In genomic region chr7:3005257-3005656, GRCh38 we compare ENCODE assay signal across 18 cellular contexts.
"Had no signal": no experiment of that assay in that cellular context is flagged by ENCODE, and none has a peak within 500 bp of the region (broad histone marks: within the 10 kb centered on the region; RNA-seq: fewer than 3 reads in every experiment).

No MANE protein-coding gene starts in this region.

- H3K27me3 ChIP-seq: colonic mucosa, gastrocnemius medialis had no signal

- DNase-seq: activated CD4-positive, alpha-beta T cell treated with anti-CD3 and anti-CD28 coated beads, Interleukin-2, amount 10 ng/mL, durations not matched to agents 24 days and 14 days; activated CD8-positive, alpha-beta memory T cell treated with anti-CD3 and anti-CD28 coated beads, Interleukin-2, amount 50 U/mL, for 4 hours; activated CD8-positive, alpha-beta T cell treated with anti-CD3 and anti-CD28 coated beads for 36 hours; activated naive CD4-positive, alpha-beta T cell; activated naive CD8-positive, alpha-beta T cell treated with anti-CD3 and anti-CD28 coated beads, Interleukin-2, amount 10 ng/mL, durations not matched to agents 7 days and 5 days; amygdala; caudate nucleus; colonic mucosa; gastrocnemius medialis; heart left ventricle; midbrain; nucleus accumbens; retina; stimulated activated CD8-positive, alpha-beta memory T cell treated with anti-CD3 and anti-CD28 coated beads, Interleukin-4, amount 100 ng/mL, for 48 hours; stimulated activated naive CD4-positive, alpha-beta T cell had no signal

- H3K36me3 Mint-ChIP-seq: brain had no signal

- H3K27ac ChIP-seq: colonic mucosa, gastrocnemius medialis, heart left ventricle had no signal

- H3K27me3 Mint-ChIP-seq: activated CD4-positive, alpha-beta T cell treated with anti-CD3 and anti-CD28 coated beads, Interleukin-2, amount 10 ng/mL, durations not matched to agents 24 days and 14 days; activated CD8-positive, alpha-beta T cell treated with anti-CD3 and anti-CD28 coated beads for 36 hours; activated naive CD8-positive, alpha-beta T cell treated with anti-CD3 and anti-CD28 coated beads, Interleukin-2, amount 10 ng/mL, durations not matched to agents 7 days and 5 days had no signal

- H3K36me3 ChIP-seq: colonic mucosa, gastrocnemius medialis, heart left ventricle had no signal

- H3K4me3 ChIP-seq: colonic mucosa, gastrocnemius medialis, heart left ventricle had no signal

- H3K27ac Mint-ChIP-seq: activated CD4-positive, alpha-beta T cell treated with anti-CD3 and anti-CD28 coated beads, Interleukin-2, amount 10 ng/mL, durations not matched to agents 24 days and 14 days; activated naive CD8-positive, alpha-beta T cell treated with anti-CD3 and anti-CD28 coated beads, Interleukin-2, amount 10 ng/mL, durations not matched to agents 7 days and 5 days; brain; nephron; T-helper 1 cell treated with Interleukin-12 subunit alpha and Interleukin-12 subunit beta and Interleukin-4 antibody, amounts not matched to agents 30 μg/mL and 1 μg/mL, for 36 hours had no signal

- H3K4me3 Mint-ChIP-seq: activated CD4-positive, alpha-beta T cell treated with anti-CD3 and anti-CD28 coated beads, Interleukin-2, amount 10 ng/mL, durations not matched to agents 24 days and 14 days; activated CD8-positive, alpha-beta T cell treated with anti-CD3 and anti-CD28 coated beads for 36 hours; activated naive CD8-positive, alpha-beta T cell treated with anti-CD3 and anti-CD28 coated beads, Interleukin-2, amount 10 ng/mL, durations not matched to agents 7 days and 5 days; brain; nephron; T-helper 1 cell treated with Interleukin-12 subunit alpha and Interleukin-12 subunit beta and Interleukin-4 antibody, amounts not matched to agents 30 μg/mL and 1 μg/mL, for 36 hours had no signal

- H3K4me1 ChIP-seq: colonic mucosa, gastrocnemius medialis, heart left ventricle had no signal

- H3K9me3 ChIP-seq: colonic mucosa, gastrocnemius medialis had no signal

- H3K4me1 Mint-ChIP-seq: nephron had no signal

- H3K9me3 Mint-ChIP-seq: activated CD4-positive, alpha-beta T cell treated with anti-CD3 and anti-CD28 coated beads, Interleukin-2, amount 10 ng/mL, durations not matched to agents 24 days and 14 days; activated CD8-positive, alpha-beta T cell treated with anti-CD3 and anti-CD28 coated beads for 36 hours; activated naive CD8-positive, alpha-beta T cell treated with anti-CD3 and anti-CD28 coated beads, Interleukin-2, amount 10 ng/mL, durations not matched to agents 7 days and 5 days; T-helper 1 cell treated with Interleukin-12 subunit alpha and Interleukin-12 subunit beta and Interleukin-4 antibody, amounts not matched to agents 30 μg/mL and 1 μg/mL, for 36 hours had no signal
